Comparison of ENCODE assay signal across 11 cellular contexts in the genomic region with DNA sequence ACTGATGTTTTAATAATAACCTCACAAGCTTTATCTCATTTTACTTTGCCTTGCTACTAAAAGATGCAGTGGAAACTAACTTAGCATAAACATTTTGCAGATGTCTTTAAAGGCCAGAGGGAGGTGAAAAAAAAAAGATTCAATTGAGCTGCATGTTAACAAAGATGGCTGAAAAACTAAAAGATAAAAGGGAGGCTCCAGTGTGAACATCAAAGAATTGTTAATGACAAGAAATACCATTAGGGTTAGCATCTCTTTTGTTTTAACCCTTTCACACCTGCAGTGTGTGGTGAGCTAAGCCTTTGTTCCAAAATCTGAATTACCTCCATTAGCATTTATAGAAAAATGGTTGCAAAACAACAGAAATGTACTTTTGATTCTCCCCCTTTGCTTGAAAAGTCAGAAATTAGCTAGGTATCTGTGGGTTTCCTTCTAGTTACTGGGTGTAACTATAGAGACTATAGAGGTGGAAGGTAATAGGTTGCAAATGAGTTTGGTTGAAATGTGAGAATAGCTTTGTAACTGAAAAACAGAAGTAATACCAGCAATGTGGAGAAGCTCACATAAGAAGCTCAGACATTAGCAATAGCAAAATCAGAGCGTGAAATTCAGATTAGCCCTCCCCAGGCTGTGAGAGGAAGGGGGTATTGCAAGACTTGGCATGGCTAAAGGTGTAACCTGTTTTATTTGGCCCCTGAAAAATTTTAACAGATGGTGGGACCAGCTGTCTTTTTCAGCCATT. TPM values are rescaled to one million over a fixed set of nuclear protein-coding genes. Genes with fewer than 3 reads are reported as not detected.
DNase-seq lines count a peak whose midpoint lies in the region; ATAC-seq, FAIRE-seq and TF ChIP-seq lines count a peak whose summit lies in the region.
"Had no signal": no experiment of that assay in that cellular context is flagged by ENCODE, and none has a peak within 500 bp of the region (broad histone marks: within the 10 kb centered on the region; RNA-seq: fewer than 3 reads in every experiment).

No MANE protein-coding gene starts in this region.

- no peak overlapping the region for H4K8ac ChIP-seq in H1 (ENCODE audit: extremely low read depth, insufficient read depth, low read length)

- peak overlapping the region; percentile 50 to 61; a peak in 3 of 4 replicates for H3K4me2 ChIP-seq in H1 (ENCODE audit: insufficient read depth in 1 of 2, low read depth in 2 of 2, low read length in 2 of 2)

- ATAC-seq in GM18858 (IDR thresholded peaks at IDR 0.05; ENCODE audit: unreplicated experiment) = peak; percentile 92
- ATAC-seq in GM21576 (IDR thresholded peaks at IDR 0.05; ENCODE audit: unreplicated experiment) = peak; percentile 90
- peak; percentile 93 for ATAC-seq in HG03439 (IDR thresholded peaks at IDR 0.05; ENCODE audit: unreplicated experiment)
- ATAC-seq in T-cell (replicated peaks in 1 of 4) = no peak

- H3K36me3 ChIP-seq in H1 (ENCODE audit: control insufficient read depth in 2 of 4, insufficient read depth in 4 of 4, low read length in 3 of 4) = no peaks in the 10 kb centered on the region
- no peaks in the 10 kb centered on the region for H3K36me3 ChIP-seq in ovary
- H3K36me3 ChIP-seq: spleen had no signal

- intact Hi-C loops in ovary (cut with DNase I) = no loop called here

- POLR2A ChIA-PET in H1 (lab: Charles Lee; ENCODE audit: partially characterized antibody) (interaction anchor here (0.6 to 0.7 kb wide), 2 partner anchors 24 to 1707 kb away, joined by 3 read pairs; no protein-coding TSS in a partner anchor), T-cell (lab: Charles Lee) (interaction anchor here in 1 of 2 donors (0.6 kb wide), 1 partner anchor 36 kb away, joined by 3 read pairs; no protein-coding TSS in a partner anchor)

- H3K79me1 ChIP-seq in H1 (ENCODE audit: low read depth, low read length) = no peaks in the 10 kb centered on the region

- H2BK15ac ChIP-seq in H1 (ENCODE audit: low read length) = no peak overlapping the region

- H2BK20ac ChIP-seq in H1 (ENCODE audit: low read length) = 0 out of 2 replicates have a peak overlapping the region, but pooled peaks have one; percentile 55

- no peak overlapping the region for H3K23ac ChIP-seq in H1 (ENCODE audit: insufficient read length)

- H3K9ac ChIP-seq in H1 (replicated peaks in 1 of 4; ENCODE audit: extremely low read depth in 1 of 4, low read depth in 3 of 4, low read length in 3 of 4) = no peak overlapping the region

- H3K27me3 ChIP-seq in H1 (replicated peaks in 1 of 4; ENCODE audit: control insufficient read depth in 3 of 4, extremely low read depth in 1 of 4, insufficient read depth in 3 of 4, low read length in 3 of 4) = no peaks in the 10 kb centered on the region
- no peaks in the 10 kb centered on the region for H3K27me3 ChIP-seq in ovary

- no peaks in the 10 kb centered on the region for H4K20me1 ChIP-seq in H1 (replicated peaks in 1 of 2; ENCODE audit: control insufficient read depth in 1 of 2, insufficient read depth in 2 of 2, low read length in 2 of 2)

- no peak overlapping the region for H3K56ac ChIP-seq in H1 (replicated peaks; ENCODE audit: insufficient read length, low read depth, low read length)

- DNase-seq in H1 (ENCODE audit: low read depth in 1 of 2, low spot score in 2 of 2) = no peak
- no peak for DNase-seq in activated CD4-positive, CD25-positive, alpha-beta regulatory T cell (lab: John Stamatoyannopoulos, UW)
- no peak for DNase-seq in T-cell
- no peak for DNase-seq in stimulated activated naive CD4-positive, alpha-beta T cell treated with Interleukin-2 at 50 U/mL for 16 hours (lab: John Stamatoyannopoulos, UW)
- DNase-seq in ovary = no peak
- DNase-seq: spleen had no signal

- CTCF ChIA-PET in H1 (lab: Charles Lee; ENCODE audit: partially characterized antibody) = interaction anchor here (0.7 to 2.0 kb wide), 11 partner anchors 10 to 350 kb away, joined by 3 to 14 read pairs (median 3); partner anchors contain the start of genes GAD1 and SP5
- CTCF ChIA-PET in T-cell (lab: Charles Lee) = interaction anchor here (0.5 to 0.7 kb wide), 2 partner anchors 24 to 165 kb away, joined by 4 to 9 read pairs; no protein-coding TSS in a partner anchor

- no peak overlapping the region for H3K4ac ChIP-seq in H1 (replicated peaks; ENCODE audit: insufficient read length, low read depth, low read length)

- H2AK5ac ChIP-seq in H1 (ENCODE audit: low read depth, low read length) = no peak overlapping the region

- H3K4me3 ChIP-seq in H1 (ENCODE audit: extremely low read depth in 1 of 4, insufficient read depth in 2 of 4, low read depth in 3 of 4, low read length in 4 of 4) (peak overlapping the region in 1 of 4 experiments; percentile 35; a peak in 1 of 8 replicates), ovary (no peak overlapping the region)
- H3K4me3 ChIP-seq: spleen had no signal

- peaks cover 0 to 5% (median 0%) of the 10 kb centered on the region in 3 donors for H3K4me1 Mint-ChIP-seq in T-cell

- no peak for TF ChIP-seq CTCF in H1 (IDR thresholded peaks at IDR 0.05; ENCODE audit: control extremely low read depth in 1 of 3, insufficient read depth in 1 of 3, low read depth in 1 of 3, low read length in 3 of 3)
- no peak for TF ChIP-seq CTCF in ovary (IDR thresholded peaks at IDR 0.05)

- no peaks in the 10 kb centered on the region for H3K36me3 Mint-ChIP-seq in T-cell

- H3K4me3 Mint-ChIP-seq in T-cell = no peak overlapping the region

- H3K27me3 Mint-ChIP-seq in T-cell = peaks cover 9 to 15% of the 10 kb centered on the region in 2 donors

- H3K9me3 Mint-ChIP-seq in T-cell = no peaks in the 10 kb centered on the region

- H4K91ac ChIP-seq in H1 (replicated peaks; ENCODE audit: insufficient read length, low read length) = no peak overlapping the region

- H2BK12ac ChIP-seq in H1 (ENCODE audit: low read depth, low read length) = no peak overlapping the region

- TF ChIP-seq EP300 in H1 (IDR thresholded peaks at IDR 0.05; ENCODE audit: borderline replicate concordance in 1 of 2, low read depth in 2 of 2, low read length in 2 of 2) (peak in 1 of 2 experiments; percentile 38; a peak in 1 of 3 replicates), ovary (IDR thresholded peaks at IDR 0.05) (no peak)

- peaks cover 0 to 9% (median 5%) of the 10 kb centered on the region in 4 experiments; a peak in 4 of 7 replicates for H3K4me1 ChIP-seq in H1 (replicated peaks in 1 of 4; ENCODE audit: control insufficient read depth in 3 of 4, insufficient read depth in 4 of 4, low read length in 3 of 4)
- H3K4me1 ChIP-seq in ovary (ENCODE audit: insufficient read depth) = no peaks in the 10 kb centered on the region
- H3K4me1 ChIP-seq: spleen had no signal

- peak; percentile 94 for FAIRE-seq in H1 (lab: Jason Lieb, UNC)
- FAIRE-seq: astrocyte had no signal

- peak overlapping the region; percentile 36; the same call in 1 of the 2 replicates for H2BK5ac ChIP-seq in H1 (ENCODE audit: low read depth, low read length)

- no peak overlapping the region for H2AFZ ChIP-seq in H1 (ENCODE audit: low read length)

- no peak overlapping the region for H4K5ac ChIP-seq in H1 (ENCODE audit: insufficient read length, low read depth, low read length)

- H3K14ac ChIP-seq in H1 (ENCODE audit: insufficient read length) = no peak overlapping the region

- H3K23me2 ChIP-seq in H1 (ENCODE audit: low read depth, low read length) = no peaks in the 10 kb centered on the region

- no peaks in the 10 kb centered on the region for H3K79me2 ChIP-seq in H1 (ENCODE audit: control insufficient read depth in 1 of 2, insufficient read depth in 2 of 2, low read length in 2 of 2)

- no peak overlapping the region; the same call in 1 of the 2 replicates for H3K18ac ChIP-seq in H1 (ENCODE audit: extremely low read depth, low read length)

- H3K27ac Mint-ChIP-seq in T-cell = no peak overlapping the region

- no peak for TF ChIP-seq RAD21 in H1 (IDR thresholded peaks at IDR 0.05 in 1 of 2, conservative IDR thresholded peaks at IDR 0.05 in 1 of 2; ENCODE audit: low read depth in 2 of 2, low read length in 2 of 2)

- no peaks in the 10 kb centered on the region for H3K9me3 ChIP-seq in H1 (ENCODE audit: insufficient read depth in 2 of 2, low read depth in 1 of 2, low read length in 1 of 2)
- H3K9me3 ChIP-seq in ovary = no peaks in the 10 kb centered on the region
- H3K9me3 ChIP-seq: spleen had no signal

- H3K27ac ChIP-seq in H1 (ENCODE audit: low read depth, low read length) (no peak overlapping the region), ovary (no peak overlapping the region)
- H3K27ac ChIP-seq: spleen had no signal

- no peak overlapping the region for H2BK120ac ChIP-seq in H1 (replicated peaks; ENCODE audit: low read depth, low read length)

- WGBS in H1 (ENCODE audit: extremely low coverage in 1 of 2, insufficient coverage in 1 of 2, insufficient read length in 1 of 2, insufficient replicate concordance in 2 of 2, low coverage in 1 of 2, low lambda C conversion rate in 2 of 2, missing lambda C conversion rate in 1 of 2), 2 experiments = 0% methylated on average over 1 of the region's 1 CpG; no CpG with 5 or more reads in 1 of the 2 experiments
- WGBS in ovary, 3 donors = 79 to 86% (median 80%) methylated on average over 1 of the region's 1 CpG

- TF ChIP-seq POLR2A in H1 (IDR thresholded peaks at IDR 0.05; ENCODE audit: control extremely low read depth in 1 of 2, low read depth in 2 of 2, low read length in 2 of 2) (no peak), ovary (IDR thresholded peaks at IDR 0.05) (no peak)

TF ChIP-seq in H1, 55 proteins besides CTCF, POLR2A, EP300 and RAD21 (continues in another document):
- TF ChIP-seq YY1 (IDR thresholded peaks at IDR 0.05; ENCODE audit: low read depth, low read length) (peak; percentile 74; the same call in 1 of the 2 replicates), GABPA (IDR thresholded peaks at IDR 0.05; ENCODE audit: borderline replicate concordance, insufficient read depth, low read length) (no peak), FOSL1 (IDR thresholded peaks at IDR 0.05; ENCODE audit: insufficient read depth, low read depth, low read length) (no peak), TCF12 (IDR thresholded peaks at IDR 0.05; ENCODE audit: low read depth, low read length) (peak; percentile 77; the same call in 1 of the 2 replicates)

RNA-seq across cellular contexts. Expression of gene SP5, which starts 34.8 kb away (rescaled TPM):
- total RNA-seq in H1 (2021; fragmentation: NEBNext Ultra II Directional; extraction: Animal tissue kit (Norgen Biotek cat#: 25700)) = 0.31 TPM in 1 of 2 replicates, not detected in the other
- polyA plus RNA-seq in H1 (2011; rRNA removed) = 0.17 and 0.46 TPM in 2 replicates
- polyA plus RNA-seq in H1 (2011; cell fraction: cytosol; rRNA removed) = 0.37 TPM
- 0.36 TPM for polyA plus RNA-seq in H1 (2011; cell fraction: nucleus; rRNA removed)
- polyA plus RNA-seq in H1 (2012, experiment 1 of 2) = 0.44 to 1.2 TPM (median 0.54 TPM) in 4 replicates
- 0.75 TPM for polyA plus RNA-seq in H1 (2012, experiment 2 of 2)
- polyA plus RNA-seq in H1 (2013, experiment 1 of 2) = 0.26 TPM
- 0.28 TPM for polyA plus RNA-seq in H1 (2013, experiment 2 of 2)
- not detected in 2 replicates for polyA minus RNA-seq in H1 (2011; rRNA and poly(A)+ RNA removed)
- not detected for polyA minus RNA-seq in H1 (2011; cell fraction: cytosol; rRNA and poly(A)+ RNA removed)
- polyA minus RNA-seq in H1 (2011; cell fraction: nucleus; rRNA and poly(A)+ RNA removed) = not detected
- not detected for total RNA-seq in T-cell
- total RNA-seq in ovary = 1 to 10 TPM in 4 of 7 donors, under 1 TPM in 2, not detected in 1; 0.30 to 2.9 (median 1.2) TPM
- under 1 TPM; 0.20 to 0.22 TPM for polyA plus RNA-seq in ovary
- total RNA-seq: mononuclear cell, spleen had no signal

Comparison
In these comparisons a context has a peak if more than half of its experiments do, and no peak if none do; other contexts are left out.
1. ATAC-seq: peak in GM18858 (single experiment), GM21576 (single experiment) and HG03439 (single experiment); none in T-cell (0 of 4).